In genomic region chr16:54166342-54166865, GRCh38 we compare ENCODE assay signal across 28 cellular contexts.
"Had no signal": no experiment of that assay in that cellular context is flagged by ENCODE, and none has a peak within 500 bp of the region (broad histone marks: within the 10 kb centered on the region; RNA-seq: fewer than 3 reads in every experiment).

No MANE protein-coding gene starts in this region.

- FAIRE-seq: astrocyte, colon had no signal

- H3K4me1 ChIP-seq: gastroesophageal sphincter had no signal

- H3K27ac ChIP-seq: brain microvascular endothelial cell, epithelial cell of prostate, gastroesophageal sphincter had no signal

- ATAC-seq: activated CD8-positive, alpha-beta T cell treated with anti-CD3 and anti-CD28 coated beads for 36 hours; activated T-cell treated with anti-CD3 and anti-CD28 coated beads, Interleukin-2, amount 50 U/mL, for 4 hours; activated T-helper 17 cell treated with anti-CD3 and anti-CD28 coated beads, Interleukin-2, amount 50 U/mL, for 72 hours; effector memory CD8-positive, alpha-beta T cell; gastroesophageal sphincter; WTC11 had no signal

- H3K9me3 ChIP-seq: gastroesophageal sphincter had no signal

- H3K27ac Mint-ChIP-seq: activated CD8-positive, alpha-beta T cell treated with anti-CD3 and anti-CD28 coated beads for 36 hours; activated naive CD8-positive, alpha-beta T cell; activated T-helper 17 cell treated with anti-CD3 and anti-CD28 coated beads, Interleukin-2, amount 50 U/mL, for 72 hours; effector memory CD8-positive, alpha-beta T cell; WTC11 had no signal

- H3K4me3 ChIP-seq: gastroesophageal sphincter had no signal

- H3K36me3 ChIP-seq: brain microvascular endothelial cell, gastroesophageal sphincter had no signal

- H3K4me3 Mint-ChIP-seq: activated CD8-positive, alpha-beta T cell treated with anti-CD3 and anti-CD28 coated beads for 36 hours; activated naive CD8-positive, alpha-beta T cell; activated T-cell treated with anti-CD3 and anti-CD28 coated beads, Interleukin-2, amount 50 U/mL, for 4 hours; activated T-helper 17 cell treated with anti-CD3 and anti-CD28 coated beads, Interleukin-2, amount 50 U/mL, for 72 hours; effector memory CD8-positive, alpha-beta T cell; WTC11 had no signal

- H3K27me3 Mint-ChIP-seq: activated naive CD8-positive, alpha-beta T cell had no signal

- DNase-seq: activated CD4-positive, alpha-beta T cell treated with anti-CD3 and anti-CD28 coated beads for 1 hour; activated CD4-positive, alpha-beta T cell treated with anti-CD3 and anti-CD28 coated beads for 4 hours; activated CD4-positive, alpha-beta T cell treated with anti-CD3 and anti-CD28 coated beads, Interleukin-2, amount 50 U/mL, for 1 hour; activated CD4-positive, alpha-beta T cell treated with anti-CD3 and anti-CD28 coated beads, Interleukin-2, amount 50 U/mL, for 48 hours; activated CD8-positive, alpha-beta memory T cell treated with anti-CD3 and anti-CD28 coated beads for 24 hours; activated CD8-positive, alpha-beta T cell treated with anti-CD3 and anti-CD28 coated beads for 36 hours; activated effector memory CD4-positive, alpha-beta T cell treated with Interleukin-2 at 50 U/mL for 16 hours; activated gamma-delta T cell treated with Interleukin-2 at 50 U/mL for 16 hours; activated naive CD4-positive, alpha-beta T cell treated with anti-CD3 and anti-CD28 coated beads, Interleukin-2, amount 50 U/mL, for 16 hours; activated naive CD4-positive, alpha-beta T cell treated with Interleukin-2 at 50 U/mL for 16 hours; activated T-cell treated with anti-CD3 and anti-CD28 coated beads, Interleukin-2, amount 50 U/mL, for 4 hours; amniotic stem cell; anterior cingulate cortex; brain microvascular endothelial cell; caudate nucleus; cortex of kidney; dermis blood vessel endothelial cell; effector CD4-positive, alpha-beta T cell; effector memory CD8-positive, alpha-beta T cell; foreskin fibroblast; T-helper 2 cell had no signal

- H3K9me3 Mint-ChIP-seq: activated CD8-positive, alpha-beta T cell treated with anti-CD3 and anti-CD28 coated beads for 36 hours; activated T-helper 17 cell treated with anti-CD3 and anti-CD28 coated beads, Interleukin-2, amount 50 U/mL, for 72 hours; WTC11 had no signal

- H3K4me1 Mint-ChIP-seq: activated T-helper 17 cell treated with anti-CD3 and anti-CD28 coated beads, Interleukin-2, amount 50 U/mL, for 72 hours had no signal

- H3K36me3 Mint-ChIP-seq: activated naive CD8-positive, alpha-beta T cell; WTC11 had no signal
